Comparison of ENCODE assay signal across 8 cellular contexts in genomic region chr5:8864053-8864452, GRCh38.
A peak's percentile ranks its signal among the peaks of the same experiment; 100 is the strongest.
DNase-seq lines count a peak whose midpoint lies in the region; FAIRE-seq and TF ChIP-seq lines count a peak whose summit lies in the region.

No MANE protein-coding gene starts in this region.

- WGBS in mammary epithelial cell (ENCODE audit: low coverage, missing lambda C conversion rate): 43% methylated on average over 4 of the region's 4 CpGs
- WGBS in testis, 2 donors: 65 to 66% methylated on average over 4 of the region's 4 CpGs

- CTCF ChIA-PET in mammary epithelial cell (lab: Charles Lee; ENCODE audit: low non-redundant PET): no interaction called here

- dilution Hi-C loops in mammary epithelial cell (cut with HindIII; ENCODE audit: low sequenced_read_pairs): no loop called here

- DNase-seq in NCI-H2107 treated with DMSO at 0.1 percent for 48 hours (lab: John Stamatoyannopoulos, UW; ENCODE audit: unreplicated experiment) (peak; percentile 9), NCI-H2107 (lab: John Stamatoyannopoulos, UW) (no peak), LHCN-M2 (ENCODE audit: low read depth) (peak; percentile 41), mammary epithelial cell (peak; percentile 40), osteoblast (ENCODE audit: insufficient read length, low spot score, missing footprints) (no peak), testis (no peak), hippocampal formation (lab: John Stamatoyannopoulos, UW) (no peak), D721Med (ENCODE audit: insufficient read length, low spot score) (no peak)

- H4K20me1 ChIP-seq in mammary epithelial cell (ENCODE audit: insufficient read depth, low read length) (no peaks in the 10 kb centered on the region), osteoblast (ENCODE audit: insufficient read depth, low read length) (no peaks in the 10 kb centered on the region)

- no peaks in the 10 kb centered on the region for H3K79me2 ChIP-seq in mammary epithelial cell (ENCODE audit: insufficient read depth, low read length)
- no peaks in the 10 kb centered on the region for H3K79me2 ChIP-seq in osteoblast (ENCODE audit: insufficient read depth, low read length)

- no peak overlapping the region for H3K4me3 ChIP-seq in mammary epithelial cell (replicated peaks in 1 of 3; ENCODE audit: insufficient read depth in 1 of 3, low read depth in 2 of 3, low read length in 3 of 3)
- no peak overlapping the region for H3K4me3 ChIP-seq in osteoblast (ENCODE audit: insufficient read depth, low read length)
- no peak overlapping the region for H3K4me3 ChIP-seq in testis

- peak overlapping the region; percentile 22 for H2AFZ ChIP-seq in mammary epithelial cell (ENCODE audit: low read depth, low read length)
- H2AFZ ChIP-seq in osteoblast (ENCODE audit: low read length): no peak overlapping the region

- FAIRE-seq in D721Med (lab: Jason Lieb, UNC): no peak

- H3K36me3 ChIP-seq in mammary epithelial cell (ENCODE audit: insufficient read depth, low read length) (no peaks in the 10 kb centered on the region), osteoblast (ENCODE audit: insufficient read depth, low read length) (no peaks in the 10 kb centered on the region), testis (ENCODE audit: low read depth, missing control alignments) (no peaks in the 10 kb centered on the region)

- in situ Hi-C loops in mammary epithelial cell (cut with MboI; ENCODE audit: low sequenced_read_pairs in 2 of 2): loop anchor here in 1 of 2 donors (25.0 kb wide), 1 partner anchor 673 kb away; the partner anchor contains the start of gene SEMA5A

- TF ChIP-seq CTCF in mammary epithelial cell (conservative IDR thresholded peaks at IDR 0.05 in 1 of 2, IDR thresholded peaks at IDR 0.05 in 1 of 2; ENCODE audit: extremely low read depth in 1 of 2, insufficient read depth in 1 of 2, low read depth in 1 of 2, low read length in 2 of 2): peak; percentile 70 to 82
- TF ChIP-seq CTCF in osteoblast (IDR thresholded peaks at IDR 0.05; ENCODE audit: extremely low read depth, low read depth, low read length): peak; percentile 59
- TF ChIP-seq CTCF in testis (IDR thresholded peaks at IDR 0.05): no peak
- no peak for TF ChIP-seq CTCF in D721Med (IDR thresholded peaks at IDR 0.05; ENCODE audit: insufficient read depth, missing control alignments)

- BruUV-seq in mammary epithelial cell (replicated peaks; lab: Mats Ljungman, UMichigan): no TSS peak

- H3K9ac ChIP-seq in mammary epithelial cell (ENCODE audit: insufficient read depth, low read length): no peak overlapping the region

- no peaks in the 10 kb centered on the region for H3K9me3 ChIP-seq in mammary epithelial cell (replicated peaks; ENCODE audit: insufficient read depth, low read length)
- H3K9me3 ChIP-seq in osteoblast (ENCODE audit: low read depth, low read length): no peaks in the 10 kb centered on the region
- no peaks in the 10 kb centered on the region for H3K9me3 ChIP-seq in testis

- H3K27ac ChIP-seq in mammary epithelial cell (ENCODE audit: insufficient read depth, low read depth, low read length) (no peak overlapping the region), osteoblast (ENCODE audit: low read depth, low read length) (no peak overlapping the region), testis (no peak overlapping the region)

- intact Hi-C loops in mammary epithelial cell (cut with micrococcal nuclease): loop anchor here (1.0 to 10.0 kb wide), 6 partner anchors 81 to 681 kb away; partner anchors contain the start of gene SEMA5A
- intact Hi-C loops in testis (cut with DNase I; ENCODE audit: low total_unique reads): no loop called here

- H3K4me2 ChIP-seq in mammary epithelial cell (ENCODE audit: insufficient read depth, low read depth, low read length) (no peak overlapping the region), osteoblast (ENCODE audit: insufficient read depth, low read length) (no peak overlapping the region)

- peaks cover 4% of the 10 kb centered on the region for H3K4me1 ChIP-seq in mammary epithelial cell (ENCODE audit: insufficient read depth, low read length)
- H3K4me1 ChIP-seq in osteoblast (ENCODE audit: insufficient read depth, low read length): no peaks in the 10 kb centered on the region
- no peaks in the 10 kb centered on the region for H3K4me1 ChIP-seq in testis

- H3K27me3 ChIP-seq in mammary epithelial cell (ENCODE audit: insufficient read depth, low read length): no peaks in the 10 kb centered on the region
- H3K27me3 ChIP-seq in osteoblast (ENCODE audit: insufficient read depth, low read length): no peaks in the 10 kb centered on the region
- H3K27me3 ChIP-seq in testis: no peaks in the 10 kb centered on the region

- no peak for TF ChIP-seq POLR2A in testis (IDR thresholded peaks at IDR 0.05)

Comparison
In these comparisons a context has a peak if more than half of its experiments do, and no peak if none do; other contexts are left out.
1. DNase-seq: peak in NCI-H2107 treated with DMSO at 0.1 percent for 48 hours (single experiment), LHCN-M2 (single experiment) and mammary epithelial cell (single experiment); none in NCI-H2107 (single experiment), osteoblast (single experiment), testis (single experiment), hippocampal formation (0 of 2) and D721Med (single experiment).
2. CTCF ChIP-seq: peak in mammary epithelial cell (2 of 2) and osteoblast (single experiment); none in testis (0 of 3) and D721Med (single experiment).